In genomic region chr4:80099671-80100070, GRCh38 we compare ENCODE assay signal across 25 cellular contexts.
"Had no signal": no experiment of that assay in that cellular context is flagged by ENCODE, and none has a peak within 500 bp of the region (broad histone marks: within the 10 kb centered on the region; RNA-seq: fewer than 3 reads in every experiment).

No MANE protein-coding gene starts in this region.

- H3K9ac ChIP-seq: neural progenitor cell had no signal

- DNase-seq: hippocampal formation; kidney; left colon; left lung; lower lobe of right lung; mammary epithelial cell; mesendoderm; naive B cell; natural killer cell; nephron progenitor cell; ovary; right lobe of liver; stimulated activated CD4-positive, alpha-beta T cell treated with anti-CD3 and anti-CD28 coated beads, Interleukin-1b, Interleukin-23, amount 100 ng/mL, for 48 hours; stimulated activated CD4-positive, alpha-beta T cell treated with anti-CD3 and anti-CD28 coated beads, Interleukin-2, amount 100 ng/mL, for 48 hours; stimulated activated CD4-positive, alpha-beta T cell treated with anti-CD3 and anti-CD28 coated beads, Interleukin-4, amount 100 ng/mL, for 4 hours; stimulated activated CD8-positive, alpha-beta memory T cell treated with anti-CD3 and anti-CD28 coated beads, Interleukin-4, amount 100 ng/mL, for 48 hours; stimulated activated naive CD4-positive, alpha-beta T cell treated with Interleukin-2 at 50 U/mL for 16 hours; stimulated activated naive CD8-positive, alpha-beta T cell treated with anti-CD3 and anti-CD28 coated beads, Interleukin-15, amount 100 ng/mL, for 72 hours; substantia nigra; uterus had no signal

- H3K4me3 ChIP-seq: left lung, lower lobe of right lung, neural progenitor cell, ovary, right atrium auricular region, right lobe of liver, smooth muscle cell, tibial nerve, uterus had no signal

- FAIRE-seq: kidney had no signal

- H3K36me3 ChIP-seq: left lung, lower lobe of right lung, neural progenitor cell, ovary, right atrium auricular region, right lobe of liver, tibial nerve, uterus had no signal

- H3K4me1 ChIP-seq: neural progenitor cell had no signal

- ATAC-seq: left colon; left lung; lower lobe of right lung; natural killer cell; right lobe of liver; stimulated activated memory B cell treated with anti-CD40 and anti-IgM and Interleukin-4, amounts not matched to agents 10 μg/mL and 1 μg/mL and 100 μg/mL, for 72 hours; stimulated activated naive CD8-positive, alpha-beta T cell treated with anti-CD3 and anti-CD28 coated beads, Interleukin-15, amount 100 ng/mL, for 72 hours had no signal

- H3K27ac ChIP-seq: lower lobe of right lung, neural progenitor cell, ovary, right atrium auricular region, right lobe of liver, tibial nerve, uterus had no signal

- H2AFZ ChIP-seq: neural progenitor cell had no signal

- H3K27me3 ChIP-seq: left lung, neural progenitor cell, ovary, right atrium auricular region, right lobe of liver, tibial nerve, uterus had no signal

- H3K4me2 ChIP-seq: neural progenitor cell, smooth muscle cell had no signal

- H3K9me3 ChIP-seq: left lung, lower lobe of right lung, ovary, right atrium auricular region, right lobe of liver, tibial nerve, uterus had no signal
